Comparison of ENCODE assay signal across 26 cellular contexts in genomic region chr5:150224483-150225027, GRCh38. TPM values are rescaled to one million over a fixed set of nuclear protein-coding genes. Genes with fewer than 3 reads are reported as not detected.
DNase-seq lines count a peak whose midpoint lies in the region; ATAC-seq, FAIRE-seq and TF ChIP-seq lines count a peak whose summit lies in the region.
"Had no signal": no experiment of that assay in that cellular context is flagged by ENCODE, and none has a peak within 500 bp of the region (broad histone marks: within the 10 kb centered on the region; RNA-seq: fewer than 3 reads in every experiment).

No MANE protein-coding gene starts in this region.

- peaks cover 4% of the 10 kb centered on the region for H3K27me3 Mint-ChIP-seq in nephron progenitor cell (ENCODE audit: low read depth, poor library complexity)
- H3K27me3 Mint-ChIP-seq: CD4-positive, alpha-beta T cell had no signal

- no peak overlapping the region for H4K91ac ChIP-seq in IMR-90 (ENCODE audit: insufficient read depth, low read depth, low read length)

- no peak overlapping the region for H3K4me3 Mint-ChIP-seq in nephron progenitor cell
- H3K4me3 Mint-ChIP-seq: CD4-positive, alpha-beta T cell; T-cell had no signal

- H3K14ac ChIP-seq in IMR-90 (replicated peaks; ENCODE audit: low read depth, low read length), result no peak overlapping the region

- H2BK15ac ChIP-seq in IMR-90 (ENCODE audit: low read depth, low read length), result no peak overlapping the region

- peak; percentile 56 for DNase-seq in EH (ENCODE audit: low read depth)
- DNase-seq in IMR-90, result peak; percentile 67
- DNase-seq in K562 (ENCODE audit: extremely low read depth in 1 of 4, low spot score in 3 of 4), result peak; percentile 63 to 67 (median 66)
- peak; percentile 38 for DNase-seq in nephron progenitor cell
- no peak for DNase-seq in caudate nucleus (lab: John Stamatoyannopoulos, UW)
- no peak for DNase-seq in GM12891 (ENCODE audit: insufficient read length, low spot score)
- DNase-seq: CD4-positive, alpha-beta T cell; COR-L47; DMS 273 treated with DMSO at 0.1 percent for 48 hours; DMS79 treated with DMSO at 0.1 percent for 48 hours; NCI-H1092; NCI-H1436 treated with DMSO at 0.1 percent for 48 hours; NCI-H1930; NCI-H2171 treated with DMSO at 0.1 percent for 48 hours; NCI-H446; NCI-H526 treated with DMSO at 0.1 percent for 48 hours; OCI-M1; SJCRH30; T-cell had no signal

- in situ Hi-C loops in IMR-90 (cut with MboI; ENCODE audit: low sequenced_read_pairs), result loop anchor here (25.0 kb wide), 1 partner anchor 587 kb away; no protein-coding TSS in a partner anchor
- in situ Hi-C loops in K562 (cut with MboI), result loop anchor here (5.0 kb wide), 1 partner anchor 97 kb away; no protein-coding TSS in a partner anchor

- intact Hi-C loops in IMR-90 (cut with micrococcal nuclease), result no loop called here
- intact Hi-C loops in K562 (cut with micrococcal nuclease), result no loop called here

- POLR2A ChIA-PET in IMR-90 (lab: Charles Lee; ENCODE audit: unreplicated experiment) (no interaction called here), K562 (lab: Yijun Ruan, JAX) (interaction anchor here (1.2 kb wide), 2 partner anchors 8 to 34 kb away, joined by 5 to 6 read pairs; no protein-coding TSS in a partner anchor)

- H3K9me3 ChIP-seq in IMR-90 (ENCODE audit: control insufficient read depth, insufficient read depth, low read length) (no peaks in the 10 kb centered on the region), K562 (replicated peaks; ENCODE audit: control insufficient read depth, insufficient read depth, low read depth, low read length) (no peaks in the 10 kb centered on the region)
- H3K9me3 ChIP-seq: HAP-1, SJCRH30 had no signal

- no peak overlapping the region for H3K18ac ChIP-seq in IMR-90 (ENCODE audit: low read depth, low read length)

- no peak overlapping the region for H3K27ac Mint-ChIP-seq in nephron progenitor cell
- H3K27ac Mint-ChIP-seq: CD4-positive, alpha-beta T cell; T-cell had no signal

- H2AK9ac ChIP-seq in IMR-90 (replicated peaks; ENCODE audit: low read depth, low read length, poor library complexity), result no peak overlapping the region

- no peak overlapping the region for H2BK20ac ChIP-seq in IMR-90 (ENCODE audit: low read depth, low read length)

- H4K8ac ChIP-seq in IMR-90 (ENCODE audit: low read depth in 2 of 2, low read length in 2 of 2), result no peak overlapping the region

- no peak overlapping the region for H2BK120ac ChIP-seq in IMR-90 (ENCODE audit: low read depth, low read length)

- ATAC-seq in IMR-90 (ENCODE audit: low read depth) (peak; percentile 65), K562 (peak; percentile 82), HG02798 (IDR thresholded peaks at IDR 0.05; ENCODE audit: poor library complexity, unreplicated experiment) (no peak), GM18520 (IDR thresholded peaks at IDR 0.05; ENCODE audit: unreplicated experiment) (no peak)
- ATAC-seq: T-cell had no signal

- CTCF ChIA-PET in IMR-90 (lab: Yijun Ruan, JAX), result no interaction called here
- CTCF ChIA-PET in K562 (lab: Yijun Ruan, JAX; ENCODE audit: low intra/inter-chr PET ratio), result no interaction called here

- no peak overlapping the region for H3K4ac ChIP-seq in IMR-90 (ENCODE audit: low read depth, low read length)

- H3K36me3 Mint-ChIP-seq in nephron progenitor cell (ENCODE audit: low read depth), result no peaks in the 10 kb centered on the region
- H3K36me3 Mint-ChIP-seq: T-cell had no signal

- no peak overlapping the region for H4K5ac ChIP-seq in IMR-90 (ENCODE audit: low read depth, low read length)

- no peaks in the 10 kb centered on the region for H3K9me3 Mint-ChIP-seq in nephron progenitor cell
- H3K9me3 Mint-ChIP-seq: CD4-positive, alpha-beta T cell; T-cell had no signal

- peak; percentile 93 for FAIRE-seq in K562 (lab: Jason Lieb, UNC)
- no peak for FAIRE-seq in GM12891 (lab: Jason Lieb, UNC)
- FAIRE-seq: A204.1, RCC 7860 had no signal

- H4K20me1 ChIP-seq in IMR-90 (ENCODE audit: insufficient read depth, low read length) (no peaks in the 10 kb centered on the region), K562 (replicated peaks; ENCODE audit: control insufficient read depth, insufficient read depth, low read length) (peaks cover 4% of the 10 kb centered on the region; the same call in 1 of the 2 replicates)

- no peak overlapping the region for H3K23ac ChIP-seq in IMR-90 (ENCODE audit: low read depth, low read length)

- H3K56ac ChIP-seq in IMR-90 (ENCODE audit: extremely low read depth, insufficient read depth, low read length), result no peak overlapping the region

- H3K9me1 ChIP-seq in IMR-90 (ENCODE audit: insufficient read depth, low read length) (no peaks in the 10 kb centered on the region; the same call in 1 of the 2 replicates), K562 (ENCODE audit: control insufficient read depth, insufficient read depth, low read length) (no peaks in the 10 kb centered on the region)

- TF ChIP-seq POLR2A in IMR-90 (IDR thresholded peaks at IDR 0.05; ENCODE audit: low read depth, low read length) (no peak), K562 (conservative IDR thresholded peaks at IDR 0.05) (no peak), GM12891 (IDR thresholded peaks at IDR 0.05; ENCODE audit: low read depth, low read length) (no peak)

- H2BK5ac ChIP-seq in IMR-90 (ENCODE audit: low read depth, low read length, poor library complexity, severe bottlenecking), result no peak overlapping the region

- 0 out of 2 replicates have a peak, but pooled peaks have one; percentile 6 for TF ChIP-seq RAD21 in IMR-90 (IDR thresholded peaks at IDR 0.05; ENCODE audit: low read length)
- TF ChIP-seq RAD21 in K562 (CRISPR knock-in tag; conservative IDR thresholded peaks at IDR 0.05 in 1 of 2, IDR thresholded peaks at IDR 0.05 in 1 of 2), result no peak

- no peak for TF ChIP-seq EP300 in K562 (IDR thresholded peaks at IDR 0.05; ENCODE audit: low read length)

- H3K36me3 ChIP-seq in IMR-90 (ENCODE audit: control insufficient read depth, insufficient read depth, low read length) (no peaks in the 10 kb centered on the region), K562 (ENCODE audit: control insufficient read depth, insufficient read depth, low read length) (no peaks in the 10 kb centered on the region)
- H3K36me3 ChIP-seq: HAP-1, SJCRH30 had no signal

- H3K4me1 ChIP-seq in IMR-90 (ENCODE audit: control insufficient read depth, insufficient read depth, low read length) (peaks cover 3% of the 10 kb centered on the region; the same call in 1 of the 2 replicates), K562 (replicated peaks in 1 of 2; ENCODE audit: control insufficient read depth in 2 of 2, insufficient read depth in 2 of 2, low read length in 2 of 2) (no peaks in the 10 kb centered on the region)
- H3K4me1 ChIP-seq: HAP-1, SJCRH30 had no signal

- TF ChIP-seq CTCF in IMR-90 (conservative IDR thresholded peaks at IDR 0.05; ENCODE audit: low read depth, low read length), result no peak
- TF ChIP-seq CTCF in K562 (IDR thresholded peaks at IDR 0.05 in 2 of 3, conservative IDR thresholded peaks at IDR 0.05 in 1 of 3; ENCODE audit: insufficient read depth in 2 of 3, low read depth in 1 of 3, low read length in 3 of 3), result no peak
- no peak for TF ChIP-seq CTCF in nephron progenitor cell (IDR thresholded peaks at IDR 0.05)

- H2AK5ac ChIP-seq in IMR-90 (ENCODE audit: low read depth, low read length), result no peak overlapping the region

- no peaks in the 10 kb centered on the region; the same call in 1 of the 2 replicates for H3K27me3 ChIP-seq in IMR-90 (ENCODE audit: control insufficient read depth, insufficient read depth, low read length)
- peaks cover 13 to 45% of the 10 kb centered on the region in 2 experiments for H3K27me3 ChIP-seq in K562 (ENCODE audit: control insufficient read depth in 2 of 2, insufficient read depth in 2 of 2, low read length in 2 of 2)

- H3K4me3 ChIP-seq in IMR-90 (ENCODE audit: insufficient read depth, low read depth, low read length) (no peak overlapping the region), K562 (no peak overlapping the region)
- H3K4me3 ChIP-seq: HAP-1, SJCRH30 had no signal

- H3K4me2 ChIP-seq in IMR-90 (ENCODE audit: low read depth, low read length) (no peak overlapping the region), K562 (ENCODE audit: insufficient read depth, low read length) (no peak overlapping the region)

- BruUV-seq in IMR-90 (replicated peaks; lab: Mats Ljungman, UMichigan), result no TSS peak
- no TSS peak for BruUV-seq in K562 (replicated peaks; lab: Mats Ljungman, UMichigan)

- peaks cover 31% of the 10 kb centered on the region for H3K4me1 Mint-ChIP-seq in nephron progenitor cell
- H3K4me1 Mint-ChIP-seq: T-cell had no signal

- no peak overlapping the region for H3K9ac ChIP-seq in IMR-90 (ENCODE audit: low read depth, low read length)
- no peak overlapping the region for H3K9ac ChIP-seq in K562 (ENCODE audit: insufficient read depth in 1 of 2, low read depth in 2 of 2, low read length in 2 of 2)

- H2AFZ ChIP-seq in IMR-90 (replicated peaks; ENCODE audit: low read length, poor library complexity) (no peak overlapping the region), K562 (ENCODE audit: low read depth, low read length) (no peak overlapping the region)

- dilution Hi-C loops in IMR-90 (cut with HindIII; ENCODE audit: low sequenced_read_pairs, unreplicated experiment), result no loop called here

- H3K27ac ChIP-seq in IMR-90 (ENCODE audit: insufficient read depth, low read length), result no peak overlapping the region
- H3K27ac ChIP-seq in K562 (ENCODE audit: extremely low read depth, low read depth, low read length), result no peak overlapping the region
- no peak overlapping the region for H3K27ac ChIP-seq in caudate nucleus (ENCODE audit: low read depth, low read length)
- H3K27ac ChIP-seq: SJCRH30 had no signal

- no peaks in the 10 kb centered on the region for H3K79me1 ChIP-seq in IMR-90 (ENCODE audit: low read depth in 1 of 2, low read length in 2 of 2)

- H3K79me2 ChIP-seq in K562 (ENCODE audit: control insufficient read depth, insufficient read depth, low read length), result no peaks in the 10 kb centered on the region

- 50% methylated on average over 2 of the region's 8 CpGs; no CpG with 5 or more reads in 1 of the 2 experiments for WGBS in IMR-90 (ENCODE audit: extremely low coverage in 2 of 2, insufficient read length in 1 of 2), 2 experiments
- WGBS in K562 (ENCODE audit: insufficient coverage, low coverage, missing lambda C conversion rate), result 23% methylated on average over 8 of the region's 8 CpGs

RNA-seq across cellular contexts. Expression of gene SLC6A7, which starts 34.7 kb away (rescaled TPM):
- total RNA-seq in IMR-90 (2012; rRNA removed) (under 0.01 TPM in 1 of 2 replicates, not detected in the other), K562 (2014; rRNA removed) (not detected in 2 replicates), K562 (2014; rRNA removed; fragmentation: Illumina TruSeq; extraction: Trizol) (not detected in 2 replicates), K562 (2015; rRNA removed; fragmentation: Illumina TruSeq; extraction: Trizol) (not detected in 2 replicates), K562 (2021) (not detected in 2 replicates)
- polyA plus RNA-seq in IMR-90 (2012; rRNA removed) (not detected in 2 replicates), K562 (2011; rRNA removed) (not detected in 2 replicates), K562 (2014; fragmentation: Illumina TruSeq; extraction: Trizol) (not detected in 2 replicates), K562 (2014; fragmentation: Nextera tagmentation; extraction: Ambion mirVana) (not detected), K562 (2014; rRNA removed) (not detected in 2 replicates)
- 0.01 TPM in 1 of 2 replicates, not detected in the other for polyA plus RNA-seq in IMR-90 (2012; cell fraction: cytosol; rRNA removed)
- polyA plus RNA-seq in IMR-90 (2012; cell fraction: nucleus; rRNA removed; ENCODE audit: low replicate concordance), result 0.08 and 0.16 TPM in 2 replicates
- total RNA-seq in K562 (2011; cell fraction: chromatin; rRNA removed; ENCODE audit: low replicate concordance), result not detected in 2 replicates
- total RNA-seq in K562 (2011; cell fraction: nucleolus; rRNA removed), result not detected in 2 replicates
- total RNA-seq in K562 (2011; cell fraction: nucleoplasm; rRNA removed), result not detected in 2 replicates
- polyA plus RNA-seq in K562 (2011; cell fraction: cytosol; rRNA removed), result not detected in 2 replicates
- not detected in 2 replicates for polyA plus RNA-seq in K562 (2011; cell fraction: nucleus; rRNA removed)
- polyA plus RNA-seq in K562 (2012), result not detected in 2 replicates
- polyA minus RNA-seq in K562 (2011; rRNA and poly(A)+ RNA removed), result not detected in 2 replicates
- not detected in 2 replicates for polyA minus RNA-seq in K562 (2011; cell fraction: cytosol; rRNA and poly(A)+ RNA removed)
- polyA minus RNA-seq in K562 (2011; cell fraction: nucleus; rRNA and poly(A)+ RNA removed), result not detected in 2 replicates
- polyA plus RNA-seq in GM12891 (2012; ENCODE audit: low read depth, missing spikeins), result 0.23 TPM
- total RNA-seq: CD4-positive, alpha-beta T cell; G401; SJCRH30; T-cell had no signal
- polyA plus RNA-seq: BJ had no signal

RNA-seq across cellular contexts. Expression of gene CDX1, which starts 58.0 kb away (rescaled TPM):
- total RNA-seq in IMR-90 (2012; rRNA removed) (0.18 TPM in 1 of 2 replicates, not detected in the other), K562 (2014; rRNA removed) (not detected in 2 replicates), K562 (2014; rRNA removed; fragmentation: Illumina TruSeq; extraction: Trizol) (not detected in 2 replicates), K562 (2015; rRNA removed; fragmentation: Illumina TruSeq; extraction: Trizol) (not detected in 2 replicates), K562 (2021) (0.16 TPM in 1 of 2 replicates, not detected in the other)
- polyA plus RNA-seq in IMR-90 (2012; rRNA removed) (0.22 and 0.24 TPM in 2 replicates), K562 (2011; rRNA removed) (0.06 TPM in 1 of 2 replicates, not detected in the other), K562 (2014; fragmentation: Illumina TruSeq; extraction: Trizol) (not detected in 2 replicates), K562 (2014; fragmentation: Nextera tagmentation; extraction: Ambion mirVana) (not detected), K562 (2014; rRNA removed) (not detected in 2 replicates)
- polyA plus RNA-seq in IMR-90 (2012; cell fraction: cytosol; rRNA removed), result 0.22 and 0.56 TPM in 2 replicates
- 0.28 and 0.41 TPM in 2 replicates for polyA plus RNA-seq in IMR-90 (2012; cell fraction: nucleus; rRNA removed; ENCODE audit: low replicate concordance)
- total RNA-seq in K562 (2011; cell fraction: chromatin; rRNA removed; ENCODE audit: low replicate concordance), result not detected in 2 replicates
- not detected in 2 replicates for total RNA-seq in K562 (2011; cell fraction: nucleolus; rRNA removed)
- total RNA-seq in K562 (2011; cell fraction: nucleoplasm; rRNA removed), result not detected in 2 replicates
- polyA plus RNA-seq in K562 (2011; cell fraction: cytosol; rRNA removed), result not detected in 2 replicates
- polyA plus RNA-seq in K562 (2011; cell fraction: nucleus; rRNA removed), result not detected in 2 replicates
- not detected in 2 replicates for polyA plus RNA-seq in K562 (2012)
- not detected in 2 replicates for polyA minus RNA-seq in K562 (2011; rRNA and poly(A)+ RNA removed)
- polyA minus RNA-seq in K562 (2011; cell fraction: cytosol; rRNA and poly(A)+ RNA removed), result not detected in 2 replicates
- polyA minus RNA-seq in K562 (2011; cell fraction: nucleus; rRNA and poly(A)+ RNA removed), result not detected in 2 replicates
- polyA plus RNA-seq in GM12891 (2012; ENCODE audit: low read depth, missing spikeins), result not detected
- total RNA-seq: CD4-positive, alpha-beta T cell; G401; SJCRH30 had no signal

Comparison
In these comparisons a context has a peak if more than half of its experiments do, and no peak if none do; other contexts are left out.
1. DNase-seq: peak in EH (single experiment), IMR-90 (single experiment), K562 (4 of 4) and nephron progenitor cell (single experiment); none in caudate nucleus (0 of 61) and GM12891 (single experiment).
2. ATAC-seq: peak in IMR-90 (single experiment) and K562 (single experiment); none in HG02798 (single experiment) and GM18520 (single experiment).